1 cellular context compared by ENCODE assay signal in the genomic region with DNA sequence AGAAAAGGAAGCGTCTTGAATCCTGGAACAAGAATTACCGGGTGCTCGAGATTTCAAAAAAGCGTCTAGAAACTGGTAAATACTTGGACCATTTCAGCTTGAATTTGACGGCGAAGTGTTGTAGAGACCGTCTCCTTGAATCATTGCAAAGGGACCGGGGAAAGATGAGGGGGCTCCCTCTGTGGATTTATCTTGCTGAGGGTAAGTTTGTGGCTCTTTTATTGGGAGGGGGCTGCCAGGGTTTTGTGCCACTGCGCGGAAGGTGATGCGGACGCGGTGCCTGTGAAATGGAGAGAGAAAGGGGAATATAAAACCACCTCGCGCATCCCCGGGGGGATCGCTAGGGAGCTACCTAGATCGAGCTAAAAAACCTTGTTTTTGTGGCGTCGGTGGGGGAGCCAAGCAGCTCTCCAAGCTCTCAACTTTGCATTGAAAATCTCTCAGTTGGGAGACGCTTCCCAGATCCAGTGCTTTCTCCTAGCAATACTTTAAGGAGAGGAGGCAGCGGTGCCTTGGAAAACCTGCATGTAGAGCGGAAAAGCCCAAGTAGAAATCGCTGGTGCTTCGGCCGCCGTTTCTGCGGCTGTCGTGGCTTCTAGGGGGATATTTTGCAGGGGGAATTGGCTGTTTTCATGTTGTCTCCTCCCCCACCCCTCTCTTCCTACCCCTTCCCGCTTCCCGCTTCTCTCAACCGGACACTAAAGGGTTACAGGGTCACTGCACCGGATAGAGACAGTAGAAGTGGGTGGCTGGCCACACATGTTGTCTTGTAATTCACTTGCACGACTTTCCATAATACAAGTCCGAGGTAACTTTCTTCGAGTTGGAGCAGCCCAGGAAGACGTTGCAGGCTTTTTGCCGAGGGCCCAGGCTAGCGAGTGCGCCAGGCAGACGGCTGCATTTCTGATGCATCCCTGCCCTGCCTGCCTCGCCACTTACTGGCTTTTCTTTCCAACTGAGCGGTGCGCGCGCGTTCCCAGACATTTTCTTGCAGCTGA.
A peak's percentile ranks its signal among the peaks of the same experiment; 100 is the strongest.
TF ChIP-seq lines count a peak whose summit lies in the region.

No MANE protein-coding gene starts in this region.

TF ChIP-seq in WTC11, 78 proteins besides CTCF, POLR2A, EP300 and RAD21 (continued from another document):
- TF ChIP-seq, protein P1, sequence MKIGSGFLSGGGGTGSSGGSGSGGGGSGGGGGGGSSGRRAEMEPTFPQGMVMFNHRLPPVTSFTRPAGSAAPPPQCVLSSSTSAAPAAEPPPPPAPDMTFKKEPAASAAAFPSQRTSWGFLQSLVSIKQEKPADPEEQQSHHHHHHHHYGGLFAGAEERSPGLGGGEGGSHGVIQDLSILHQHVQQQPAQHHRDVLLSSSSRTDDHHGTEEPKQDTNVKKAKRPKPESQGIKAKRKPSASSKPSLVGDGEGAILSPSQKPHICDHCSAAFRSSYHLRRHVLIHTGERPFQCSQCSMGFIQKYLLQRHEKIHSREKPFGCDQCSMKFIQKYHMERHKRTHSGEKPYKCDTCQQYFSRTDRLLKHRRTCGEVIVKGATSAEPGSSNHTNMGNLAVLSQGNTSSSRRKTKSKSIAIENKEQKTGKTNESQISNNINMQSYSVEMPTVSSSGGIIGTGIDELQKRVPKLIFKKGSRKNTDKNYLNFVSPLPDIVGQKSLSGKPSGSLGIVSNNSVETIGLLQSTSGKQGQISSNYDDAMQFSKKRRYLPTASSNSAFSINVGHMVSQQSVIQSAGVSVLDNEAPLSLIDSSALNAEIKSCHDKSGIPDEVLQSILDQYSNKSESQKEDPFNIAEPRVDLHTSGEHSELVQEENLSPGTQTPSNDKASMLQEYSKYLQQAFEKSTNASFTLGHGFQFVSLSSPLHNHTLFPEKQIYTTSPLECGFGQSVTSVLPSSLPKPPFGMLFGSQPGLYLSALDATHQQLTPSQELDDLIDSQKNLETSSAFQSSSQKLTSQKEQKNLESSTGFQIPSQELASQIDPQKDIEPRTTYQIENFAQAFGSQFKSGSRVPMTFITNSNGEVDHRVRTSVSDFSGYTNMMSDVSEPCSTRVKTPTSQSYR (CRISPR knock-in tag; IDR thresholded peaks at IDR 0.05) = no peak
- TF ChIP-seq SOX15 (CRISPR knock-in tag; IDR thresholded peaks at IDR 0.05) = no peak
- no peak for TF ChIP-seq ZNF423 (CRISPR knock-in tag; IDR thresholded peaks at IDR 0.05)
- TF ChIP-seq, protein P2, sequence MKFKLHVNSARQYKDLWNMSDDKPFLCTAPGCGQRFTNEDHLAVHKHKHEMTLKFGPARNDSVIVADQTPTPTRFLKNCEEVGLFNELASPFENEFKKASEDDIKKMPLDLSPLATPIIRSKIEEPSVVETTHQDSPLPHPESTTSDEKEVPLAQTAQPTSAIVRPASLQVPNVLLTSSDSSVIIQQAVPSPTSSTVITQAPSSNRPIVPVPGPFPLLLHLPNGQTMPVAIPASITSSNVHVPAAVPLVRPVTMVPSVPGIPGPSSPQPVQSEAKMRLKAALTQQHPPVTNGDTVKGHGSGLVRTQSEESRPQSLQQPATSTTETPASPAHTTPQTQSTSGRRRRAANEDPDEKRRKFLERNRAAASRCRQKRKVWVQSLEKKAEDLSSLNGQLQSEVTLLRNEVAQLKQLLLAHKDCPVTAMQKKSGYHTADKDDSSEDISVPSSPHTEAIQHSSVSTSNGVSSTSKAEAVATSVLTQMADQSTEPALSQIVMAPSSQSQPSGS (CRISPR knock-in tag; IDR thresholded peaks at IDR 0.05; ENCODE audit: borderline replicate concordance, low read depth) = no peak
- no peak for TF ChIP-seq OVOL2 (CRISPR knock-in tag; IDR thresholded peaks at IDR 0.05; ENCODE audit: borderline replicate concordance)
- TF ChIP-seq ZNF396 (CRISPR knock-in tag; IDR thresholded peaks at IDR 0.05; ENCODE audit: borderline replicate concordance) = no peak
- no peak for TF ChIP-seq ZNF416 (CRISPR knock-in tag; IDR thresholded peaks at IDR 0.05)
- TF ChIP-seq, protein P3, sequence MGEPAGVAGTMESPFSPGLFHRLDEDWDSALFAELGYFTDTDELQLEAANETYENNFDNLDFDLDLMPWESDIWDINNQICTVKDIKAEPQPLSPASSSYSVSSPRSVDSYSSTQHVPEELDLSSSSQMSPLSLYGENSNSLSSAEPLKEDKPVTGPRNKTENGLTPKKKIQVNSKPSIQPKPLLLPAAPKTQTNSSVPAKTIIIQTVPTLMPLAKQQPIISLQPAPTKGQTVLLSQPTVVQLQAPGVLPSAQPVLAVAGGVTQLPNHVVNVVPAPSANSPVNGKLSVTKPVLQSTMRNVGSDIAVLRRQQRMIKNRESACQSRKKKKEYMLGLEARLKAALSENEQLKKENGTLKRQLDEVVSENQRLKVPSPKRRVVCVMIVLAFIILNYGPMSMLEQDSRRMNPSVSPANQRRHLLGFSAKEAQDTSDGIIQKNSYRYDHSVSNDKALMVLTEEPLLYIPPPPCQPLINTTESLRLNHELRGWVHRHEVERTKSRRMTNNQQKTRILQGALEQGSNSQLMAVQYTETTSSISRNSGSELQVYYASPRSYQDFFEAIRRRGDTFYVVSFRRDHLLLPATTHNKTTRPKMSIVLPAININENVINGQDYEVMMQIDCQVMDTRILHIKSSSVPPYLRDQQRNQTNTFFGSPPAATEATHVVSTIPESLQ (CRISPR knock-in tag; IDR thresholded peaks at IDR 0.05) = no peak
- no peak for TF ChIP-seq MYBL2 (CRISPR knock-in tag; IDR thresholded peaks at IDR 0.05)
- 0 out of 2 replicates have a peak, but pooled peaks have one; percentile 30 for TF ChIP-seq TEAD1 (CRISPR knock-in tag; IDR thresholded peaks at IDR 0.05)
- TF ChIP-seq ZBTB21 (CRISPR knock-in tag; IDR thresholded peaks at IDR 0.05; ENCODE audit: borderline replicate concordance) = no peak
- TF ChIP-seq, protein P4, sequence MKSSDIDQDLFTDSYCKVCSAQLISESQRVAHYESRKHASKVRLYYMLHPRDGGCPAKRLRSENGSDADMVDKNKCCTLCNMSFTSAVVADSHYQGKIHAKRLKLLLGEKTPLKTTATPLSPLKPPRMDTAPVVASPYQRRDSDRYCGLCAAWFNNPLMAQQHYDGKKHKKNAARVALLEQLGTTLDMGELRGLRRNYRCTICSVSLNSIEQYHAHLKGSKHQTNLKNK (CRISPR knock-in tag; IDR thresholded peaks at IDR 0.05) = no peak
- TF ChIP-seq, protein P5, sequence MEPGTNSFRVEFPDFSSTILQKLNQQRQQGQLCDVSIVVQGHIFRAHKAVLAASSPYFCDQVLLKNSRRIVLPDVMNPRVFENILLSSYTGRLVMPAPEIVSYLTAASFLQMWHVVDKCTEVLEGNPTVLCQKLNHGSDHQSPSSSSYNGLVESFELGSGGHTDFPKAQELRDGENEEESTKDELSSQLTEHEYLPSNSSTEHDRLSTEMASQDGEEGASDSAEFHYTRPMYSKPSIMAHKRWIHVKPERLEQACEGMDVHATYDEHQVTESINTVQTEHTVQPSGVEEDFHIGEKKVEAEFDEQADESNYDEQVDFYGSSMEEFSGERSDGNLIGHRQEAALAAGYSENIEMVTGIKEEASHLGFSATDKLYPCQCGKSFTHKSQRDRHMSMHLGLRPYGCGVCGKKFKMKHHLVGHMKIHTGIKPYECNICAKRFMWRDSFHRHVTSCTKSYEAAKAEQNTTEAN (CRISPR knock-in tag; IDR thresholded peaks at IDR 0.05) = no peak
- no peak for TF ChIP-seq GRHL2 (CRISPR knock-in tag; IDR thresholded peaks at IDR 0.05; ENCODE audit: insufficient replicate concordance, severe bottlenecking)
- TF ChIP-seq, protein P6, sequence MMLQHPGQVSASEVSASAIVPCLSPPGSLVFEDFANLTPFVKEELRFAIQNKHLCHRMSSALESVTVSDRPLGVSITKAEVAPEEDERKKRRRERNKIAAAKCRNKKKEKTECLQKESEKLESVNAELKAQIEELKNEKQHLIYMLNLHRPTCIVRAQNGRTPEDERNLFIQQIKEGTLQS (CRISPR knock-in tag; conservative IDR thresholded peaks at IDR 0.05) = no peak
- TF ChIP-seq, protein P7, sequence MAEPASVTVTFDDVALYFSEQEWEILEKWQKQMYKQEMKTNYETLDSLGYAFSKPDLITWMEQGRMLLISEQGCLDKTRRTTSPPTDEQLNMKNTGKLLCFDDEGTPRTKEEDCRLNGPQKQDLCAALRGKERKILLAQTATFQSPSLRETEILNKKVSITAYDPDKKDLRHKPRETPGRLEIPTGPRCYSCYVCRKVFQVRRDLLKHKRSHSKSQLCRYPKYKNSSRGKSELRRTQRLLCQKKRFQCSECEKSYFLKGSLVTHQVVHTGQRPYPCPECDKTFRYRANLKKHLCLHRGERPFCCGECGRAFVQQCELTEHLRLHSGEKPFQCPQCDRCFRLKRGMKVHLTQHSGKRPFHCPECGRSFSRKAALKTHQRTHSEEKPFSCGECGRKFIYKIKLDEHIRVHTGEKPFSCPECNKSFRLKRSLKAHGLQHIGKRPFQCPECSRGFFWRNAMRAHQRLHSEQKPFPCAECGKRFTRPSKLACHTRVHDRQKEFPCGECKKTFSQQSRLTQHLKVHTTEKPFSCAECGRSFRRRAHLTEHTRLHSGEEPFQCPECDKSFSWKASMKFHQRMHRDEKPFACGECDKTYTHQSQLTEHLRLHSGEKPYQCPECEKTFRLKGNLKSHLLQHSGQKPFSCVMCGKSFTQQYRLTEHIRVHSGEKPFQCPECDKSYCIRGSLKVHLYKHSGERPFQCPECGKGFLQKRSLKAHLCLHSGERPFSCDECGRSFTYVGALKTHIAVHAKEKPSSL (CRISPR knock-in tag; conservative IDR thresholded peaks at IDR 0.05) = no peak
- TF ChIP-seq ELF4 (CRISPR knock-in tag; IDR thresholded peaks at IDR 0.05; ENCODE audit: low read depth) = no peak
- TF ChIP-seq, protein P8, sequence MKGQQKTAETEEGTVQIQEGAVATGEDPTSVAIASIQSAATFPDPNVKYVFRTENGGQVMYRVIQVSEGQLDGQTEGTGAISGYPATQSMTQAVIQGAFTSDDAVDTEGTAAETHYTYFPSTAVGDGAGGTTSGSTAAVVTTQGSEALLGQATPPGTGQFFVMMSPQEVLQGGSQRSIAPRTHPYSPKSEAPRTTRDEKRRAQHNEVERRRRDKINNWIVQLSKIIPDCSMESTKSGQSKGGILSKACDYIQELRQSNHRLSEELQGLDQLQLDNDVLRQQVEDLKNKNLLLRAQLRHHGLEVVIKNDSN (CRISPR knock-in tag; IDR thresholded peaks at IDR 0.05) = no peak
- TF ChIP-seq, protein P9, sequence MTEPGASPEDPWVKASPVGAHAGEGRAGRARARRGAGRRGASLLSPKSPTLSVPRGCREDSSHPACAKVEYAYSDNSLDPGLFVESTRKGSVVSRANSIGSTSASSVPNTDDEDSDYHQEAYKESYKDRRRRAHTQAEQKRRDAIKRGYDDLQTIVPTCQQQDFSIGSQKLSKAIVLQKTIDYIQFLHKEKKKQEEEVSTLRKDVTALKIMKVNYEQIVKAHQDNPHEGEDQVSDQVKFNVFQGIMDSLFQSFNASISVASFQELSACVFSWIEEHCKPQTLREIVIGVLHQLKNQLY (CRISPR knock-in tag; IDR thresholded peaks at IDR 0.05) = no peak
- TF ChIP-seq NFYB (CRISPR knock-in tag; conservative IDR thresholded peaks at IDR 0.05; ENCODE audit: low read depth) = no peak
- TF ChIP-seq, protein P10, sequence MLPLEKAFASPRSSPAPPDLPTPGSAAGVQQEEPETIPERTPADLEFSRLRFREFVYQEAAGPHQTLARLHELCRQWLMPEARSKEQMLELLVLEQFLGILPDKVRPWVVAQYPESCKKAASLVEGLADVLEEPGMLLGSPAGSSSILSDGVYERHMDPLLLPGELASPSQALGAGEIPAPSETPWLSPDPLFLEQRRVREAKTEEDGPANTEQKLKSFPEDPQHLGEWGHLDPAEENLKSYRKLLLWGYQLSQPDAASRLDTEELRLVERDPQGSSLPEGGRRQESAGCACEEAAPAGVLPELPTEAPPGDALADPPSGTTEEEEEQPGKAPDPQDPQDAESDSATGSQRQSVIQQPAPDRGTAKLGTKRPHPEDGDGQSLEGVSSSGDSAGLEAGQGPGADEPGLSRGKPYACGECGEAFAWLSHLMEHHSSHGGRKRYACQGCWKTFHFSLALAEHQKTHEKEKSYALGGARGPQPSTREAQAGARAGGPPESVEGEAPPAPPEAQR (CRISPR knock-in tag; IDR thresholded peaks at IDR 0.05) = no peak
- TF ChIP-seq, protein P11, sequence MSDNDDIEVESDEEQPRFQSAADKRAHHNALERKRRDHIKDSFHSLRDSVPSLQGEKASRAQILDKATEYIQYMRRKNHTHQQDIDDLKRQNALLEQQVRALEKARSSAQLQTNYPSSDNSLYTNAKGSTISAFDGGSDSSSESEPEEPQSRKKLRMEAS (CRISPR knock-in tag; IDR thresholded peaks at IDR 0.05) = no peak
- TF ChIP-seq, protein P12, sequence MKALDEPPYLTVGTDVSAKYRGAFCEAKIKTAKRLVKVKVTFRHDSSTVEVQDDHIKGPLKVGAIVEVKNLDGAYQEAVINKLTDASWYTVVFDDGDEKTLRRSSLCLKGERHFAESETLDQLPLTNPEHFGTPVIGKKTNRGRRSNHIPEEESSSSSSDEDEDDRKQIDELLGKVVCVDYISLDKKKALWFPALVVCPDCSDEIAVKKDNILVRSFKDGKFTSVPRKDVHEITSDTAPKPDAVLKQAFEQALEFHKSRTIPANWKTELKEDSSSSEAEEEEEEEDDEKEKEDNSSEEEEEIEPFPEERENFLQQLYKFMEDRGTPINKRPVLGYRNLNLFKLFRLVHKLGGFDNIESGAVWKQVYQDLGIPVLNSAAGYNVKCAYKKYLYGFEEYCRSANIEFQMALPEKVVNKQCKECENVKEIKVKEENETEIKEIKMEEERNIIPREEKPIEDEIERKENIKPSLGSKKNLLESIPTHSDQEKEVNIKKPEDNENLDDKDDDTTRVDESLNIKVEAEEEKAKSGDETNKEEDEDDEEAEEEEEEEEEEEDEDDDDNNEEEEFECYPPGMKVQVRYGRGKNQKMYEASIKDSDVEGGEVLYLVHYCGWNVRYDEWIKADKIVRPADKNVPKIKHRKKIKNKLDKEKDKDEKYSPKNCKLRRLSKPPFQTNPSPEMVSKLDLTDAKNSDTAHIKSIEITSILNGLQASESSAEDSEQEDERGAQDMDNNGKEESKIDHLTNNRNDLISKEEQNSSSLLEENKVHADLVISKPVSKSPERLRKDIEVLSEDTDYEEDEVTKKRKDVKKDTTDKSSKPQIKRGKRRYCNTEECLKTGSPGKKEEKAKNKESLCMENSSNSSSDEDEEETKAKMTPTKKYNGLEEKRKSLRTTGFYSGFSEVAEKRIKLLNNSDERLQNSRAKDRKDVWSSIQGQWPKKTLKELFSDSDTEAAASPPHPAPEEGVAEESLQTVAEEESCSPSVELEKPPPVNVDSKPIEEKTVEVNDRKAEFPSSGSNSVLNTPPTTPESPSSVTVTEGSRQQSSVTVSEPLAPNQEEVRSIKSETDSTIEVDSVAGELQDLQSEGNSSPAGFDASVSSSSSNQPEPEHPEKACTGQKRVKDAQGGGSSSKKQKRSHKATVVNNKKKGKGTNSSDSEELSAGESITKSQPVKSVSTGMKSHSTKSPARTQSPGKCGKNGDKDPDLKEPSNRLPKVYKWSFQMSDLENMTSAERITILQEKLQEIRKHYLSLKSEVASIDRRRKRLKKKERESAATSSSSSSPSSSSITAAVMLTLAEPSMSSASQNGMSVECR (CRISPR knock-in tag; IDR thresholded peaks at IDR 0.05; ENCODE audit: borderline replicate concordance) = no peak; the same call in 1 of the 2 replicates
- TF ChIP-seq PRRX2 (CRISPR knock-in tag; IDR thresholded peaks at IDR 0.05) = no peak
- TF ChIP-seq GABPB1 (CRISPR knock-in tag; IDR thresholded peaks at IDR 0.05) = no peak
